ENCODE assay signal across 8 cellular contexts in the genomic region with DNA sequence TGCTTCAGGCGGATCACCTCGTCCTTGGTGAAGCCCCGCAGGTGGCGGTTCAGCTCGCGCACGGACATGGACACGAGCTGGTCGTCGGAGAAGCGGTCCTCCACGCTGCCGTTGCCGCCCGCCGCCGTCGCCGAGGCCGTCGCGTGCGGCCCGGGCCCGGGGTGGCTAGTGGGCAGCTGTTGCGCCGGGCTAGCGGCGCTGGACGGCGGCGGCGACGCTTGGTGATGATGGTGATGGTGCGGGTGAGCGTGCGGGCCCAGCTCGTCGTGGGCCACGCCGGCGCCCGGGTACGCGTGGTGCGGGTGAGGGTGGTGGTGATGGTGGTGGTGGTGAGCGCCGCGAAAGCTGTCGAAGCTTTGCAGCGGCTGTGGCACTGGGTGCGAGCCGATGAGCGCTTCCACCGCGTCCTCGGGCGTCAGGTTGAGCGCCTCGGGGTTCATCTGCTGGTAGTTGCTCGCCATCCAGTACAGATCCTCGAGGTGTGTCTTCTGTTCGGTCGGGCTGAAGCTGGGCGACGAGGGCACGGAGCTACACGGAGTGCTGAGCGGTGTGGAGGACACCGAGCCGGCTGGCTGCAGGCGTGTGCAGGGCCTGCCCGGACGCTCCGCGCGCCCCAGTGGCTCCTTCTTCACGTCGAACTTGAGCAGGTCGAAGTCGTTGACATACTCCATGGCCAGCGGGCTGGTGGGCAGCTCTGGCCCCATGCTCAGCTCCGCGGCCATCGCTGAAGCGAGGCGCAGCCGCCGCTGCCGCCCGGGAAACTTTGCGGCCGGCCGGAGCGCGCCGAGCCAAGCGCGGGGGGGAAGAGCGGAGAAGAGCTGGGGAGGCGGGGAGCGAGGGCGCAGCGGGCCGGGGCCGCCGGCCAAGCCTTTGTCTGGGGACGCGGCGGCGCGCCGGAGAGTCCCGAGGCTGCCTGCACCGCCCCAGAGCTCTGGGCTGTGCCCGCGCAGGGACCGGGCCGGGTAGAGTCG. TPM values are rescaled to one million over a fixed set of nuclear protein-coding genes. Genes with fewer than 3 reads are reported as not detected.
DNase-seq lines count a peak whose midpoint lies in the region; ATAC-seq, FAIRE-seq and TF ChIP-seq lines count a peak whose summit lies in the region.

No MANE protein-coding gene starts in this region.

- H2AFZ ChIP-seq in OCI-LY7 (ENCODE audit: low read length) (no peak overlapping the region), endothelial cell of umbilical vein (ENCODE audit: low read depth, low read length) (peak overlapping the region; percentile 76)

- H3K27ac ChIP-seq in OCI-LY7 (ENCODE audit: low read depth, low read length, poor library complexity, severe bottlenecking) (no peak overlapping the region), endothelial cell of umbilical vein (ENCODE audit: insufficient read depth, low read depth, low read length) (no peak overlapping the region)

- BruUV-seq in OCI-LY7 (replicated peaks; lab: Mats Ljungman, UMichigan): no TSS peak
- BruUV-seq in endothelial cell of umbilical vein (replicated peaks; lab: Mats Ljungman, UMichigan): TSS peak; percentile 41

- no peaks in the 10 kb centered on the region for H3K9me2 ChIP-seq in OCI-LY7 (ENCODE audit: insufficient read depth, low read length)

- H3K36me3 ChIP-seq in OCI-LY7 (ENCODE audit: insufficient read depth, low read length): no peaks in the 10 kb centered on the region
- no peaks in the 10 kb centered on the region for H3K36me3 ChIP-seq in endothelial cell of umbilical vein (ENCODE audit: control insufficient read depth in 2 of 2, extremely low read depth in 1 of 2, insufficient read depth in 2 of 2, low read length in 2 of 2)

- intact Hi-C loops in OCI-LY7 (cut with micrococcal nuclease; ENCODE audit: unreplicated experiment) (no loop called here), endothelial cell of umbilical vein (cut with micrococcal nuclease) (loop anchor here (1.0 to 10.0 kb wide), 3 partner anchors 42 to 1114 kb away; no protein-coding TSS in a partner anchor)

- H3K27me3 ChIP-seq in endothelial cell of umbilical vein (ENCODE audit: control insufficient read depth in 2 of 2, insufficient read depth in 2 of 2, low read length in 2 of 2): peaks cover 31 to 63% of the 10 kb centered on the region in 2 experiments

- ATAC-seq in naive B cell (ENCODE audit: low read depth in 2 of 2) (no peak), GM21423 (IDR thresholded peaks at IDR 0.05; ENCODE audit: unreplicated experiment) (no peak)

- H3K79me2 ChIP-seq in OCI-LY7 (ENCODE audit: insufficient read depth, low read depth, low read length) (no peaks in the 10 kb centered on the region), endothelial cell of umbilical vein (ENCODE audit: control insufficient read depth, insufficient read depth, low read length) (no peaks in the 10 kb centered on the region)

- no peaks in the 10 kb centered on the region for H3K36me3 Mint-ChIP-seq in naive B cell

- no peaks in the 10 kb centered on the region for H4K20me1 ChIP-seq in OCI-LY7 (ENCODE audit: insufficient read depth, low read length)
- H4K20me1 ChIP-seq in endothelial cell of umbilical vein (replicated peaks; ENCODE audit: control insufficient read depth, extremely low read depth, insufficient read depth, low read length): no peaks in the 10 kb centered on the region

- no peak for TF ChIP-seq POLR2A in endothelial cell of umbilical vein (IDR thresholded peaks at IDR 0.05; ENCODE audit: low read depth, low read length)

- POLR2A ChIA-PET in OCI-LY7 (lab: Charles Lee): no interaction called here
- POLR2A ChIA-PET in endothelial cell of umbilical vein (lab: Charles Lee): interaction anchor here (0.7 to 2.4 kb wide), 17 partner anchors 10 to 1580 kb away, joined by 3 to 12 read pairs (median 4); no protein-coding TSS in a partner anchor

- H3K4me3 Mint-ChIP-seq in naive B cell: peak overlapping the region in 6 of 8 donors; percentile 20 to 83 (median 49)

- no peak overlapping the region for H3K4me3 ChIP-seq in OCI-LY7 (ENCODE audit: low read depth, low read length, poor library complexity, severe bottlenecking)
- H3K4me3 ChIP-seq in endothelial cell of umbilical vein (replicated peaks in 1 of 3; ENCODE audit: insufficient read depth in 1 of 3, low read depth in 1 of 3, low read length in 3 of 3): peak overlapping the region; percentile 1 to 58 (median 28)

- dilution Hi-C loops in endothelial cell of umbilical vein (cut with MboI; ENCODE audit: extremely low pct_ligation_motif_present, low sequenced_read_pairs): no loop called here

- H3K9ac ChIP-seq in endothelial cell of umbilical vein (replicated peaks; ENCODE audit: extremely low read depth, insufficient read depth, low read length): peak overlapping the region; percentile 12

- peaks cover 10 to 33% (median 10%) of the 10 kb centered on the region in 3 donors for H3K4me1 Mint-ChIP-seq in naive B cell

- CTCF ChIA-PET in OCI-LY7 (lab: Charles Lee; ENCODE audit: unreplicated experiment): no interaction called here
- CTCF ChIA-PET in endothelial cell of umbilical vein (lab: Charles Lee): interaction anchor here (1.0 to 4.5 kb wide), 21 partner anchors 10 to 1638 kb away, joined by 3 to 95 read pairs (median 6); no protein-coding TSS in a partner anchor

- DNase-seq in D341Med (ENCODE audit: low spot score): peak; percentile 40
- DNase-seq in OCI-LY7 (ENCODE audit: low spot score): no peak
- no peak for DNase-seq in endothelial cell of umbilical vein (ENCODE audit: low read depth, low spot score)
- DNase-seq in naive B cell: no peak
- no peak for DNase-seq in SHP77 (lab: John Stamatoyannopoulos, UW)
- no peak for DNase-seq in activated effector memory CD4-positive, alpha-beta T cell treated with anti-CD3 and anti-CD28 coated beads, Interleukin-2, amount 50 U/mL, for 16 hours
- no peak for DNase-seq in DMS114 treated with DMSO at 0.1 percent for 48 hours (lab: John Stamatoyannopoulos, UW; ENCODE audit: unreplicated experiment)

- H3K27ac Mint-ChIP-seq in naive B cell: no peak overlapping the region

- peak overlapping the region; percentile 79; the same call in 1 of the 2 replicates for H3K4me2 ChIP-seq in OCI-LY7 (ENCODE audit: low read length)
- H3K4me2 ChIP-seq in endothelial cell of umbilical vein (ENCODE audit: insufficient read depth, low read length): peak overlapping the region; percentile 60

- H3K9me3 ChIP-seq in OCI-LY7 (ENCODE audit: low read length): no peaks in the 10 kb centered on the region
- no peaks in the 10 kb centered on the region for H3K9me3 ChIP-seq in endothelial cell of umbilical vein (replicated peaks; ENCODE audit: control insufficient read depth, insufficient read depth, low read length)

- no peaks in the 10 kb centered on the region for H3K9me1 ChIP-seq in endothelial cell of umbilical vein (replicated peaks; ENCODE audit: control insufficient read depth, extremely low read depth, insufficient read depth, low read length)

- H3K27me3 Mint-ChIP-seq in naive B cell: peaks cover 28 to 87% (median 54%) of the 10 kb centered on the region in 3 donors

- H3K4me1 ChIP-seq in OCI-LY7 (ENCODE audit: insufficient read depth, low read length, poor library complexity, severe bottlenecking): peaks cover 8% of the 10 kb centered on the region
- peaks cover 9% of the 10 kb centered on the region for H3K4me1 ChIP-seq in endothelial cell of umbilical vein (ENCODE audit: control insufficient read depth, extremely low read depth, insufficient read depth, low read length)

- no peak for TF ChIP-seq CTCF in OCI-LY7 (conservative IDR thresholded peaks at IDR 0.05; ENCODE audit: low read length)
- TF ChIP-seq CTCF in endothelial cell of umbilical vein (IDR thresholded peaks at IDR 0.05; ENCODE audit: extremely low read depth in 1 of 2, insufficient read depth in 1 of 2, low read depth in 1 of 2, low read length in 2 of 2): no peak

- no peak for FAIRE-seq in endothelial cell of umbilical vein (lab: Jason Lieb, UNC)

- no peaks in the 10 kb centered on the region for H3K9me3 Mint-ChIP-seq in naive B cell

TF ChIP-seq in endothelial cell of umbilical vein, 7 proteins besides CTCF, POLR2A, EP300 and RAD21:
- TF ChIP-seq GATA2 (IDR thresholded peaks at IDR 0.05; ENCODE audit: insufficient read depth, insufficient read length, low read depth, low read length) (no peak), JUN (IDR thresholded peaks at IDR 0.05; ENCODE audit: borderline replicate concordance, insufficient read depth, insufficient read length, low read depth) (no peak), MYC (IDR thresholded peaks at IDR 0.05; ENCODE audit: low read depth, low read length) (no peak), EZH2 (IDR thresholded peaks at IDR 0.05; ENCODE audit: borderline replicate concordance, low read depth, low read length, severe bottlenecking) (peak; percentile 88), FOS (IDR thresholded peaks at IDR 0.05; ENCODE audit: borderline replicate concordance, insufficient read depth, low read length) (no peak), POLR2AphosphoS5 (IDR thresholded peaks at IDR 0.05; ENCODE audit: insufficient read depth, low read depth, low read length) (no peak)
- TF ChIP-seq, protein P1, sequence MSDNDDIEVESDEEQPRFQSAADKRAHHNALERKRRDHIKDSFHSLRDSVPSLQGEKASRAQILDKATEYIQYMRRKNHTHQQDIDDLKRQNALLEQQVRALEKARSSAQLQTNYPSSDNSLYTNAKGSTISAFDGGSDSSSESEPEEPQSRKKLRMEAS (IDR thresholded peaks at IDR 0.05; ENCODE audit: insufficient read depth, insufficient read length): no peak

RNA-seq across cellular contexts. Expression of a gene that starts 0.6 kb away (rescaled TPM):
- total RNA-seq in OCI-LY7 (2014; rRNA removed; shearing (Covaris generic)): not detected in 2 replicates
- total RNA-seq in OCI-LY7 (2022) (not detected in 2 replicates), endothelial cell of umbilical vein (1.3 and 1.8 TPM in 2 replicates)
- polyA plus RNA-seq in endothelial cell of umbilical vein (3.4 and 4.0 TPM in 2 replicates), naive B cell (ENCODE audit: low read depth in 6 of 6) (under 1 TPM in 5 of 6 donors, not detected in 1; 0.12 to 0.51 (median 0.32) TPM)
- 2.0 and 3.2 TPM in 2 replicates for polyA plus RNA-seq in endothelial cell of umbilical vein (2011; cell fraction: cytosol; rRNA removed)
- polyA plus RNA-seq in endothelial cell of umbilical vein (2011; cell fraction: nucleus; rRNA removed): 2.9 and 3.5 TPM in 2 replicates
- 3.0 and 8.9 TPM in 2 replicates for polyA plus RNA-seq in endothelial cell of umbilical vein (2012)
- polyA minus RNA-seq in endothelial cell of umbilical vein: 1.4 and 2.5 TPM in 2 replicates
- polyA minus RNA-seq in endothelial cell of umbilical vein (2011; cell fraction: cytosol; rRNA and poly(A)+ RNA removed): 3.1 TPM
- 1.8 and 3.7 TPM in 2 replicates for polyA minus RNA-seq in endothelial cell of umbilical vein (2011; cell fraction: nucleus; rRNA and poly(A)+ RNA removed)
